Comparison of ENCODE assay signal across 9 cellular contexts in genomic region chr3:171640520-171641412, GRCh38.
DNase-seq lines count a peak whose midpoint lies in the region; ATAC-seq, FAIRE-seq and TF ChIP-seq lines count a peak whose summit lies in the region.
"Had no signal": no experiment of that assay in that cellular context is flagged by ENCODE, and none has a peak within 500 bp of the region (broad histone marks: within the 10 kb centered on the region; RNA-seq: fewer than 3 reads in every experiment).

No MANE protein-coding gene starts in this region.

- H3K9me3 ChIP-seq in neuronal stem cell (replicated peaks in 1 of 2; ENCODE audit: control insufficient read depth in 2 of 2, insufficient read depth in 1 of 2, low read depth in 1 of 2, low read length in 2 of 2) = peaks cover 0 to 5% of the 10 kb centered on the region in 2 donors
- no peaks in the 10 kb centered on the region for H3K9me3 ChIP-seq in Peyer's patch

- H3K4me1 ChIP-seq in neuronal stem cell (ENCODE audit: control insufficient read depth in 2 of 2, insufficient read depth in 1 of 2, low read depth in 1 of 2, low read length in 2 of 2) (peaks cover 2 to 11% of the 10 kb centered on the region in 2 donors), Peyer's patch (no peaks in the 10 kb centered on the region)

- peak; percentile 20 for DNase-seq in GM03348 (ENCODE audit: low spot score)
- DNase-seq in RCC 7860 (ENCODE audit: low spot score) = peak; percentile 55
- peak; percentile 43 for DNase-seq in fibroblast of peridontal ligament (ENCODE audit: extremely low read depth)
- no peak for DNase-seq in neuronal stem cell (ENCODE audit: low spot score)
- no peak for DNase-seq in DMS53 (lab: John Stamatoyannopoulos, UW)
- DNase-seq in Peyer's patch = no peak
- DNase-seq: immature natural killer cell had no signal

- H3K79me1 ChIP-seq in neuronal stem cell (ENCODE audit: low read depth, low read length) = no peaks in the 10 kb centered on the region

- no peaks in the 10 kb centered on the region for H3K36me3 ChIP-seq in neuronal stem cell (replicated peaks in 1 of 2; ENCODE audit: control insufficient read depth in 2 of 2, insufficient read depth in 2 of 2, low read length in 2 of 2)
- H3K36me3 ChIP-seq in Peyer's patch = peaks cover 0 to 42% (median 0%) of the 10 kb centered on the region in 3 donors

- peak; percentile 73 for FAIRE-seq in RCC 7860 (lab: Jason Lieb, UNC)

- H3K9ac ChIP-seq in neuronal stem cell (ENCODE audit: low read depth, low read length, poor library complexity) = no peak overlapping the region

- H2BK15ac ChIP-seq in neuronal stem cell (ENCODE audit: low read length) = no peak overlapping the region

- no peak for ATAC-seq in HG03378 (IDR thresholded peaks at IDR 0.05; ENCODE audit: unreplicated experiment)
- ATAC-seq in HG03196 (IDR thresholded peaks at IDR 0.05; ENCODE audit: unreplicated experiment) = no peak

- no peak overlapping the region for H2BK120ac ChIP-seq in neuronal stem cell (ENCODE audit: low read depth, low read length)

- H4K91ac ChIP-seq in neuronal stem cell (ENCODE audit: low read depth, low read length, poor library complexity) = no peak overlapping the region

- H2AFZ ChIP-seq in neuronal stem cell (ENCODE audit: low read length) = peak overlapping the region; percentile 74

- H3K27me3 ChIP-seq in neuronal stem cell (ENCODE audit: control insufficient read depth in 3 of 3, insufficient read depth in 3 of 3, low read depth in 1 of 3, low read length in 3 of 3) (no peaks in the 10 kb centered on the region), Peyer's patch (no peaks in the 10 kb centered on the region)

- TF ChIP-seq POLR2A in Peyer's patch (IDR thresholded peaks at IDR 0.05) = no peak

- H4K8ac ChIP-seq in neuronal stem cell (ENCODE audit: low read depth, low read length) = no peak overlapping the region

- H2AK5ac ChIP-seq in neuronal stem cell (ENCODE audit: low read depth, low read length) = no peak overlapping the region

- H3K14ac ChIP-seq in neuronal stem cell (ENCODE audit: low read length) = no peak overlapping the region

- no CpG with 5 or more reads among the region's 2 CpGs for WGBS in neuronal stem cell (ENCODE audit: extremely low coverage in 2 of 2, insufficient read length in 2 of 2, insufficient replicate concordance in 1 of 2), 2 donors

- H2BK5ac ChIP-seq in neuronal stem cell (ENCODE audit: low read length) = no peak overlapping the region

- H2BK12ac ChIP-seq in neuronal stem cell (ENCODE audit: low read length) = no peak overlapping the region

- no peak overlapping the region for H3K23ac ChIP-seq in neuronal stem cell (ENCODE audit: low read depth, low read length, poor library complexity)

- peak in 1 of 6 experiments; percentile 13 for TF ChIP-seq CTCF in Peyer's patch (IDR thresholded peaks at IDR 0.05)

- no peak overlapping the region for H3K27ac ChIP-seq in neuronal stem cell (replicated peaks; ENCODE audit: low read length)
- no peak overlapping the region for H3K27ac ChIP-seq in Peyer's patch

- H3K4ac ChIP-seq in neuronal stem cell (ENCODE audit: low read length) = no peak overlapping the region

- H3K4me3 ChIP-seq in neuronal stem cell (ENCODE audit: low read length in 2 of 2) (no peak overlapping the region), Peyer's patch (no peak overlapping the region)

- no peak overlapping the region for H3K18ac ChIP-seq in neuronal stem cell (ENCODE audit: low read length)

- no peak overlapping the region for H3K4me2 ChIP-seq in neuronal stem cell (ENCODE audit: insufficient read depth, low read length, poor library complexity, severe bottlenecking)

Comparison
In these comparisons a context has a peak if more than half of its experiments do, and no peak if none do; other contexts are left out.
1. DNase-seq: peak in GM03348 (single experiment), RCC 7860 (single experiment) and fibroblast of peridontal ligament (single experiment); none in neuronal stem cell (single experiment), DMS53 (single experiment) and Peyer's patch (0 of 3).